ENCODE assay signal across 26 cellular contexts in the genomic region with DNA sequence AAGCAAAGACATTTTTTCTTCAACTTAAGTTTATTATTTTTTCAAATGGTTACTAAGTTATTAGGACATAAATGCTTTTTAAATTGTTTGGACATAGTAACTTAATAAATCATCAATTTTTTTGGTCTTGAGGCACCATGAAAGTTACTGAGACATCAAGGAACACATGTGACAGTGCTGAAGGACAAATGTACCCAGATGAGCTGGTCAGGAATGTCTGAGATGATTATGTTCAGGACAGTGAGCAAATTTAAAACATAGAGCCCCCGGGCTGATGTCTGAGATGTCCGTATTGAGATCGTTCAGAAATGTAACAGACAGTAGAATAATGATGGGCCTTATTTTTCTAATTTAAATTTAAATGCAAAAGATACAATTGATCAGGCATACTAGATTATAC.
"Had no signal": no experiment of that assay in that cellular context is flagged by ENCODE, and none has a peak within 500 bp of the region (broad histone marks: within the 10 kb centered on the region; RNA-seq: fewer than 3 reads in every experiment).

No MANE protein-coding gene starts in this region.

- ATAC-seq: activated CD4-positive, CD25-positive, alpha-beta regulatory T cell treated with anti-CD3 and anti-CD28 coated beads, Interleukin-2, amount 50 U/mL, for 24 hours; activated CD8-positive, alpha-beta memory T cell treated with anti-CD3 and anti-CD28 coated beads, Interleukin-2, amount 10 ng/mL, durations not matched to agents 7 days and 5 days; activated CD8-positive, alpha-beta T cell treated with anti-CD3 and anti-CD28 coated beads for 36 hours; activated naive CD8-positive, alpha-beta T cell treated with anti-CD3 and anti-CD28 coated beads, Interleukin-2, amount 50 U/mL, for 24 hours; left lobe of liver; lower lobe of right lung; stimulated activated naive CD8-positive, alpha-beta T cell treated with anti-CD3 and anti-CD28 coated beads, Interleukin-15, amount 100 ng/mL, for 72 hours; T-helper 17 cell had no signal

- H3K27ac Mint-ChIP-seq: activated CD4-positive, alpha-beta T cell treated with anti-CD3 and anti-CD28 coated beads, Interleukin-2, amount 10 ng/mL, durations not matched to agents 7 days and 5 days; activated CD8-positive, alpha-beta memory T cell treated with anti-CD3 and anti-CD28 coated beads, Interleukin-2, amount 10 ng/mL, durations not matched to agents 7 days and 5 days; activated CD8-positive, alpha-beta T cell treated with anti-CD3 and anti-CD28 coated beads for 36 hours; activated naive CD8-positive, alpha-beta T cell treated with anti-CD3 and anti-CD28 coated beads, Interleukin-2, amount 50 U/mL, for 24 hours; T-helper 17 cell had no signal

- DNase-seq: activated CD4-positive, alpha-beta T cell treated with anti-CD3 and anti-CD28 coated beads, Interleukin-2, amount 10 ng/mL, durations not matched to agents 7 days and 5 days; activated CD8-positive, alpha-beta memory T cell treated with anti-CD3 and anti-CD28 coated beads, Interleukin-2, amount 10 ng/mL, durations not matched to agents 7 days and 5 days; activated CD8-positive, alpha-beta T cell treated with anti-CD3 and anti-CD28 coated beads for 36 hours; activated effector memory CD4-positive, alpha-beta T cell treated with anti-CD3 and anti-CD28 coated beads, Interleukin-2, amount 50 U/mL, for 16 hours; activated naive CD4-positive, alpha-beta T cell treated with anti-CD3 and anti-CD28 coated beads, Interleukin-2, amount 50 U/mL, for 16 hours; activated naive CD8-positive, alpha-beta T cell treated with anti-CD3 and anti-CD28 coated beads, Interleukin-2, amount 50 U/mL, for 24 hours; activated T-cell treated with anti-CD3 and anti-CD28 coated beads for 4 hours; anterior cingulate cortex; effector CD4-positive, alpha-beta T cell; erythroblast; foreskin fibroblast; immature natural killer cell; lower lobe of right lung; mesendoderm; naive B cell; posterior cingulate gyrus; retina; stimulated activated CD4-positive, alpha-beta T cell treated with anti-CD3 and anti-CD28 coated beads, Interleukin-1b, Interleukin-23, amount 100 ng/mL, for 48 hours; stimulated activated naive CD8-positive, alpha-beta T cell treated with anti-CD3 and anti-CD28 coated beads, Interleukin-15, amount 100 ng/mL, for 72 hours; SW 1271; T-helper 17 cell; transverse colon had no signal

- H3K27ac ChIP-seq: lower lobe of right lung, transverse colon had no signal

- H3K27me3 Mint-ChIP-seq: activated CD4-positive, alpha-beta T cell treated with anti-CD3 and anti-CD28 coated beads, Interleukin-2, amount 10 ng/mL, durations not matched to agents 7 days and 5 days; activated CD8-positive, alpha-beta memory T cell treated with anti-CD3 and anti-CD28 coated beads, Interleukin-2, amount 10 ng/mL, durations not matched to agents 7 days and 5 days; activated CD8-positive, alpha-beta T cell treated with anti-CD3 and anti-CD28 coated beads for 36 hours; activated naive CD8-positive, alpha-beta T cell treated with anti-CD3 and anti-CD28 coated beads, Interleukin-2, amount 50 U/mL, for 24 hours; brain; naive B cell; stimulated activated naive CD8-positive, alpha-beta T cell treated with anti-CD3 and anti-CD28 coated beads, Interleukin-15, amount 100 ng/mL, for 72 hours; T-helper 17 cell had no signal

- H3K4me3 ChIP-seq: lower lobe of right lung, transverse colon had no signal

- H3K4me3 Mint-ChIP-seq: activated CD4-positive, alpha-beta T cell treated with anti-CD3 and anti-CD28 coated beads, Interleukin-2, amount 10 ng/mL, durations not matched to agents 7 days and 5 days; activated CD8-positive, alpha-beta memory T cell treated with anti-CD3 and anti-CD28 coated beads, Interleukin-2, amount 10 ng/mL, durations not matched to agents 7 days and 5 days; activated CD8-positive, alpha-beta T cell treated with anti-CD3 and anti-CD28 coated beads for 36 hours; activated naive CD8-positive, alpha-beta T cell treated with anti-CD3 and anti-CD28 coated beads, Interleukin-2, amount 50 U/mL, for 24 hours; brain; immature natural killer cell; naive B cell; neural crest cell; stimulated activated naive CD8-positive, alpha-beta T cell treated with anti-CD3 and anti-CD28 coated beads, Interleukin-15, amount 100 ng/mL, for 72 hours; T-helper 17 cell had no signal

- H3K36me3 ChIP-seq: lower lobe of right lung had no signal

- H3K27me3 ChIP-seq: transverse colon had no signal
